Comparison of ENCODE assay signal across 8 cellular contexts in the genomic region with DNA sequence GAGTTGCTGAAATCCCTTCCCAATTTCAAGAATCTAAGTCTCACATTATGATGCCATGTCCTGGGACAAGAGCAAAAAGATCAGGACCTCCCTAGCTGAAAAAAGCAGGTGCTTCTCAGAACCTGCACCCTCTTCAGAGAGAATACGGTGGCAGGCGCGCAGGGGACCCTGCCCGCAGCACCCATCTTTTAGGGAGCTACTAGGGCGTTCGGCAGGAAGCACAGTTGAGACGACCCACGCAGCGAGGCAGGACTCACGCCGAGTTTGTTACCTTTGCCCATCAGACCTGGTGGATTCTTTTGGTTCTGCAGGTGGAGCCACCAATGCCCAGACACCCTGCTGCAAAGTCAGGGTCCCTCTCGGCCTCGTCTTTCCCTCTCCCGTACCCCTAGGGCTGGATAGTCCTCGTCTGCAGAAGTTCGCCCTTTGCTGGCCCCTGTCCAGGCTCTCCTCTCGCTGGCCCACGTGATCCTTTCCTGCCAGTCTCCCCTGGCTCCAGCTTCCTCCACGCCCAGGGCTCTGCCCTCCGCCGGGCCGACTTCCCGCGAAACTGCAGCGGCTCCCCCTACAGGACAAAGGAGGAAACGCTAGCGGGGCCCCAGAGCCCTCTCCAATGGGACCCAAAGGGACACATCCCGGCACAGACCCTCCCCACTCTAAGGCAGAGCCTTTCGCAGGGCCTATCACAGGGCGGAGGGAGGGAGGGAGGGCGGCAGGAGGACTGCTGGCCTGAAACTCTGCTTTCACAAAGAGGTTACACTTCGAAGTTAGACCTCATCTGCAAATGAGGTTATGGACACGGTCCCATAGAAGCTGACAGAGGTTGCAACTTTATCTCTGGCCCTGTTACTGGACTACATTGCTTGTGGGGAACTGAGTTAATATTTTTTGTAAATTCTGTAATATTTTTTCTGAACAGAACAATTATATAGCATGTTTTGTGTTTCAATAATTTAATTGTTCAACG. TPM values are rescaled to one million over a fixed set of nuclear protein-coding genes. Genes with fewer than 3 reads are reported as not detected.
A peak's percentile ranks its signal among the peaks of the same experiment; 100 is the strongest.
DNase-seq lines count a peak whose midpoint lies in the region; ATAC-seq and TF ChIP-seq lines count a peak whose summit lies in the region.
"Had no signal": no experiment of that assay in that cellular context is flagged by ENCODE, and none has a peak within 500 bp of the region (broad histone marks: within the 10 kb centered on the region; RNA-seq: fewer than 3 reads in every experiment).

No MANE protein-coding gene starts in this region.

- H3K9me3 Mint-ChIP-seq in activated naive CD4-positive, alpha-beta T cell treated with anti-CD3 and anti-CD28 coated beads, Interleukin-2, amount 10 ng/mL, durations not matched to agents 7 days and 5 days, result no peaks in the 10 kb centered on the region

- no peak overlapping the region for H3K4me3 ChIP-seq in prostate gland

- intact Hi-C loops in Right ventricle myocardium superior (cut with DNase I), result no loop called here
- intact Hi-C loops in prostate gland (cut with DNase I), result no loop called here

- H3K36me3 ChIP-seq in prostate gland, result no peaks in the 10 kb centered on the region

- TF ChIP-seq POLR2A in prostate gland (IDR thresholded peaks at IDR 0.05), result no peak

- H3K27ac Mint-ChIP-seq in activated naive CD4-positive, alpha-beta T cell treated with anti-CD3 and anti-CD28 coated beads, Interleukin-2, amount 10 ng/mL, durations not matched to agents 7 days and 5 days, result no peak overlapping the region

- TF ChIP-seq CTCF in prostate gland (IDR thresholded peaks at IDR 0.05), result peak in 3 of 4 experiments; percentile 35 to 46 (median 45)

- H3K9me3 ChIP-seq in prostate gland, result no peaks in the 10 kb centered on the region

- DNase-seq in HT1080 (ENCODE audit: low read depth) (peak; percentile 44), SKM-1 (lab: John Stamatoyannopoulos, UW; ENCODE audit: unreplicated experiment) (peak; percentile 61), Right ventricle myocardium superior (peak; percentile 83), prostate gland (ENCODE audit: low spot score) (no peak)
- DNase-seq in activated naive CD4-positive, alpha-beta T cell treated with anti-CD3 and anti-CD28 coated beads, Interleukin-2, amount 10 ng/mL, durations not matched to agents 7 days and 5 days, result peak; percentile 75

- no peaks in the 10 kb centered on the region for H3K4me1 ChIP-seq in prostate gland (replicated peaks)

- no peak overlapping the region for H3K4me3 Mint-ChIP-seq in activated naive CD4-positive, alpha-beta T cell treated with anti-CD3 and anti-CD28 coated beads, Interleukin-2, amount 10 ng/mL, durations not matched to agents 7 days and 5 days

- peaks cover 67% of the 10 kb centered on the region for H3K27me3 Mint-ChIP-seq in activated naive CD4-positive, alpha-beta T cell treated with anti-CD3 and anti-CD28 coated beads, Interleukin-2, amount 10 ng/mL, durations not matched to agents 7 days and 5 days

- ATAC-seq in GM18868 (IDR thresholded peaks at IDR 0.05; ENCODE audit: unreplicated experiment) (peak; percentile 83), Right ventricle myocardium superior (ENCODE audit: poor library complexity) (peak; percentile 94), GM21576 (IDR thresholded peaks at IDR 0.05; ENCODE audit: unreplicated experiment) (no peak)

- 34% methylated on average over 34 of the region's 34 CpGs for WGBS in prostate gland

- no peak overlapping the region for H3K27ac ChIP-seq in prostate gland

- CTCF ChIA-PET in activated naive CD4-positive, alpha-beta T cell treated with anti-CD3 and anti-CD28 coated beads, Interleukin-2, amount 10 ng/mL, durations not matched to agents 7 days and 5 days (lab: Charles Lee), result interaction anchor here (0.7 to 1.3 kb wide), 9 partner anchors 9 to 253 kb away, joined by 3 to 6 read pairs (median 4); a partner anchor contains a TSS

- H3K4me1 Mint-ChIP-seq in activated naive CD4-positive, alpha-beta T cell treated with anti-CD3 and anti-CD28 coated beads, Interleukin-2, amount 10 ng/mL, durations not matched to agents 7 days and 5 days, result peaks cover 2% of the 10 kb centered on the region

- no peaks in the 10 kb centered on the region for H3K27me3 ChIP-seq in prostate gland (replicated peaks; ENCODE audit: insufficient read depth)

- no peaks in the 10 kb centered on the region for H3K36me3 Mint-ChIP-seq in activated naive CD4-positive, alpha-beta T cell treated with anti-CD3 and anti-CD28 coated beads, Interleukin-2, amount 10 ng/mL, durations not matched to agents 7 days and 5 days

RNA-seq across cellular contexts. Expression of a gene that starts 28.8 kb away (rescaled TPM):
- total RNA-seq in HT1080 (2014; rRNA removed; shearing (Covaris generic)), result not detected in 2 replicates
- polyA plus RNA-seq in HT1080 (2015; cell fraction: cytosol; rRNA removed), result not detected in 2 replicates
- polyA plus RNA-seq in HT1080 (2015; cell fraction: nucleus; rRNA removed), result not detected in 2 replicates
- total RNA-seq in Right ventricle myocardium superior, result not detected
- not detected for total RNA-seq in prostate gland
- polyA plus RNA-seq: neural cell had no signal
